In genomic region chr9:15736569-15736968, GRCh38 we compare ENCODE assay signal across 22 cellular contexts.
DNase-seq lines count a peak whose midpoint lies in the region; ATAC-seq, FAIRE-seq and TF ChIP-seq lines count a peak whose summit lies in the region.
"Had no signal": no experiment of that assay in that cellular context is flagged by ENCODE, and none has a peak within 500 bp of the region (broad histone marks: within the 10 kb centered on the region; RNA-seq: fewer than 3 reads in every experiment).

No MANE protein-coding gene starts in this region.

- no peak overlapping the region for H2BK120ac ChIP-seq in IMR-90 (ENCODE audit: low read depth, low read length)

- no peaks in the 10 kb centered on the region for H3K36me3 ChIP-seq in GM23338 (ENCODE audit: insufficient read depth)
- H3K36me3 ChIP-seq in IMR-90 (ENCODE audit: control insufficient read depth, insufficient read depth, low read length): no peaks in the 10 kb centered on the region
- H3K36me3 ChIP-seq in HepG2 (replicated peaks in 1 of 2; ENCODE audit: control insufficient read depth in 1 of 2, insufficient read depth in 2 of 2, low read length in 2 of 2): no peaks in the 10 kb centered on the region

- H4K8ac ChIP-seq in IMR-90 (ENCODE audit: low read depth in 2 of 2, low read length in 2 of 2): no peak overlapping the region

- peak overlapping the region; percentile 60 for H2AK5ac ChIP-seq in IMR-90 (ENCODE audit: low read depth, low read length)

- H2BK20ac ChIP-seq in IMR-90 (ENCODE audit: low read depth, low read length): no peak overlapping the region

- in situ Hi-C loops in IMR-90 (cut with MboI; ENCODE audit: low sequenced_read_pairs): no loop called here
- in situ Hi-C loops in HepG2 (cut with HindIII; ENCODE audit: extremely low pct_ligation_motif_present, low pct_unique_long_range_greater_than_20kb): no loop called here

- POLR2A ChIA-PET in IMR-90 (lab: Charles Lee; ENCODE audit: unreplicated experiment): no interaction called here
- POLR2A ChIA-PET in WTC11 (lab: Charles Lee): no interaction called here
- POLR2A ChIA-PET in HepG2 (lab: Yijun Ruan, JAX): no interaction called here

- H3K27ac Mint-ChIP-seq in GM23338: peak overlapping the region; percentile 68; the same call in 1 of the 2 replicates
- no peak overlapping the region for H3K27ac Mint-ChIP-seq in WTC11
- peak overlapping the region; percentile 33 for H3K27ac Mint-ChIP-seq in progenitor cell of endocrine pancreas
- H3K27ac Mint-ChIP-seq: CD4-positive, alpha-beta memory T cell had no signal

- TF ChIP-seq EP300 in HepG2 (IDR thresholded peaks at IDR 0.05; ENCODE audit: low read depth in 2 of 2, low read length in 2 of 2): no peak
- TF ChIP-seq EP300 in HepG2 (CRISPR knock-in tag; IDR thresholded peaks at IDR 0.05; ENCODE audit: borderline replicate concordance): no peak

- no peaks in the 10 kb centered on the region for H3F3A ChIP-seq in GM23338 (replicated peaks; ENCODE audit: low read depth)

- H3K4me3 Mint-ChIP-seq in GM23338 (no peak overlapping the region), WTC11 (no peak overlapping the region), progenitor cell of endocrine pancreas (ENCODE audit: low read depth) (no peak overlapping the region)
- H3K4me3 Mint-ChIP-seq: CD4-positive, alpha-beta memory T cell had no signal

- H3K27ac ChIP-seq in GM23338 (ENCODE audit: low read depth) (no peak overlapping the region), IMR-90 (ENCODE audit: insufficient read depth, low read length) (no peak overlapping the region), HepG2 (ENCODE audit: extremely low read length, insufficient read depth, low read length) (no peak overlapping the region)
- H3K27ac ChIP-seq: A549 had no signal

- H3K4me1 Mint-ChIP-seq in GM23338: peaks cover 3% of the 10 kb centered on the region; the same call in 2 of the 3 replicates
- peaks cover 2% of the 10 kb centered on the region; the same call in 1 of the 2 replicates for H3K4me1 Mint-ChIP-seq in WTC11
- peaks cover 1% of the 10 kb centered on the region for H3K4me1 Mint-ChIP-seq in progenitor cell of endocrine pancreas (ENCODE audit: low read depth)
- H3K4me1 Mint-ChIP-seq: CD4-positive, alpha-beta memory T cell had no signal

- no peak overlapping the region for H2BK5ac ChIP-seq in IMR-90 (ENCODE audit: low read depth, low read length, poor library complexity, severe bottlenecking)

- no peaks in the 10 kb centered on the region for H3K27me3 ChIP-seq in GM23338 (ENCODE audit: insufficient read depth)
- H3K27me3 ChIP-seq in IMR-90 (ENCODE audit: control insufficient read depth, insufficient read depth, low read length): no peaks in the 10 kb centered on the region
- no peaks in the 10 kb centered on the region for H3K27me3 ChIP-seq in HepG2 (ENCODE audit: control insufficient read depth in 1 of 2, insufficient read depth in 2 of 2, low read length in 2 of 2)

- dilution Hi-C loops in IMR-90 (cut with HindIII; ENCODE audit: low sequenced_read_pairs, unreplicated experiment): no loop called here

- H3K9me3 ChIP-seq in IMR-90 (ENCODE audit: control insufficient read depth, insufficient read depth, low read length) (no peaks in the 10 kb centered on the region), HepG2 (ENCODE audit: low read length) (no peaks in the 10 kb centered on the region)
- H3K9me3 ChIP-seq: A549 had no signal

- no peak for TF ChIP-seq RAD21 in IMR-90 (IDR thresholded peaks at IDR 0.05; ENCODE audit: low read length)
- TF ChIP-seq RAD21 in HepG2 (CRISPR knock-in tag; IDR thresholded peaks at IDR 0.05): no peak

- no peak overlapping the region for H3K23ac ChIP-seq in IMR-90 (ENCODE audit: low read depth, low read length)

- DNase-seq in GM23338 (ENCODE audit: low spot score) (no peak), IMR-90 (no peak), WTC11 (ENCODE audit: low spot score) (no peak), progenitor cell of endocrine pancreas (ENCODE audit: low spot score, unreplicated experiment) (no peak), NCI-H82 (lab: John Stamatoyannopoulos, UW) (no peak), HepG2 (ENCODE audit: low spot score) (no peak), DMS 273 treated with DMSO at 0.1 percent for 48 hours (lab: John Stamatoyannopoulos, UW) (no peak)
- DNase-seq: 8988T; ACHN; C1 segment of cervical spinal cord; Calu3; CD4-positive, alpha-beta memory T cell; COR-L47; DMS79; EL; GDM1; GOT3; HCEC 1CT had no signal

- no peaks in the 10 kb centered on the region for H3K27me3 Mint-ChIP-seq in GM23338 (ENCODE audit: insufficient read depth, low read depth, poor library complexity)
- no peaks in the 10 kb centered on the region for H3K27me3 Mint-ChIP-seq in WTC11 (ENCODE audit: low read depth)
- no peaks in the 10 kb centered on the region for H3K27me3 Mint-ChIP-seq in progenitor cell of endocrine pancreas
- H3K27me3 Mint-ChIP-seq: CD4-positive, alpha-beta memory T cell had no signal

- H3K4me3 ChIP-seq in GM23338 (no peak overlapping the region), IMR-90 (ENCODE audit: insufficient read depth, low read depth, low read length) (no peak overlapping the region), HepG2 (replicated peaks in 1 of 3; ENCODE audit: insufficient read depth in 1 of 3, low read depth in 2 of 3, low read length in 3 of 3) (no peak overlapping the region)
- H3K4me3 ChIP-seq: A549, GM12878 had no signal

- TF ChIP-seq CTCF in GM23338 (conservative IDR thresholded peaks at IDR 0.05; ENCODE audit: low read depth in 2 of 2) (no peak), IMR-90 (conservative IDR thresholded peaks at IDR 0.05; ENCODE audit: low read depth, low read length) (no peak), WTC11 (IDR thresholded peaks at IDR 0.05) (no peak), progenitor cell of endocrine pancreas (IDR thresholded peaks at IDR 0.05; ENCODE audit: unreplicated experiment) (no peak), HepG2 (CRISPR knock-in tag; IDR thresholded peaks at IDR 0.05) (no peak)

- H3K79me2 ChIP-seq in GM23338 (replicated peaks; ENCODE audit: insufficient read depth) (no peaks in the 10 kb centered on the region), HepG2 (ENCODE audit: insufficient read depth, low read length) (no peaks in the 10 kb centered on the region)

- no peak overlapping the region for H3K14ac ChIP-seq in IMR-90 (replicated peaks; ENCODE audit: low read depth, low read length)

- no peak overlapping the region for H3K18ac ChIP-seq in IMR-90 (ENCODE audit: low read depth, low read length)

- H2BK15ac ChIP-seq in IMR-90 (ENCODE audit: low read depth, low read length): 0 out of 3 replicates have a peak overlapping the region, but pooled peaks have one; percentile 60

- BruUV-seq in IMR-90 (replicated peaks; lab: Mats Ljungman, UMichigan): no TSS peak
- no TSS peak for BruUV-seq in HepG2 (replicated peaks; lab: Mats Ljungman, UMichigan)

- H4K20me1 ChIP-seq in GM23338 (replicated peaks; ENCODE audit: insufficient read depth) (no peaks in the 10 kb centered on the region), IMR-90 (ENCODE audit: insufficient read depth, low read length) (no peaks in the 10 kb centered on the region), HepG2 (ENCODE audit: insufficient read depth, low read length) (no peaks in the 10 kb centered on the region)

- H3K4me1 ChIP-seq in GM23338 (ENCODE audit: insufficient read depth): no peaks in the 10 kb centered on the region
- H3K4me1 ChIP-seq in IMR-90 (ENCODE audit: control insufficient read depth, insufficient read depth, low read length): 0 out of 2 replicates have a peak, but pooled peaks cover 1% of the 10 kb centered on the region
- H3K4me1 ChIP-seq in HepG2 (ENCODE audit: insufficient read depth, low read length): peaks cover 20% of the 10 kb centered on the region

- no peaks in the 10 kb centered on the region; the same call in 1 of the 2 replicates for H3K9me1 ChIP-seq in IMR-90 (ENCODE audit: insufficient read depth, low read length)

- H3K9me3 Mint-ChIP-seq in GM23338 (no peaks in the 10 kb centered on the region), WTC11 (0 out of 2 replicates have a peak, but pooled peaks cover 4% of the 10 kb centered on the region), progenitor cell of endocrine pancreas (ENCODE audit: low read depth) (no peaks in the 10 kb centered on the region)
- H3K9me3 Mint-ChIP-seq: CD4-positive, alpha-beta memory T cell had no signal

- no peak overlapping the region for H3K9ac ChIP-seq in IMR-90 (ENCODE audit: low read depth, low read length)
- H3K9ac ChIP-seq in HepG2 (ENCODE audit: insufficient read depth, low read depth, low read length): no peak overlapping the region

- H4K91ac ChIP-seq in IMR-90 (ENCODE audit: insufficient read depth, low read depth, low read length): no peak overlapping the region

- peak overlapping the region; percentile 2; the same call in 1 of the 2 replicates for H3K4ac ChIP-seq in IMR-90 (ENCODE audit: low read depth, low read length)

- ATAC-seq in GM23338 (peak; percentile 75), IMR-90 (ENCODE audit: low read depth) (no peak), WTC11 (peak; percentile 36; the same call in 1 of the 2 replicates), HepG2 (no peak)
- ATAC-seq: GM12878 had no signal

- no peak overlapping the region for H4K5ac ChIP-seq in IMR-90 (ENCODE audit: low read depth, low read length)

- no peak overlapping the region for H2AK9ac ChIP-seq in IMR-90 (replicated peaks; ENCODE audit: low read depth, low read length, poor library complexity)

- no peaks in the 10 kb centered on the region for H3K9me2 ChIP-seq in GM23338 (ENCODE audit: insufficient read depth)

- FAIRE-seq in HepG2 (lab: Jason Lieb, UNC): no peak
- FAIRE-seq: A549, GM12878, GM19239, H54 had no signal

- CTCF ChIA-PET in IMR-90 (lab: Yijun Ruan, JAX): no interaction called here
- CTCF ChIA-PET in WTC11 (lab: Charles Lee): no interaction called here
- CTCF ChIA-PET in HepG2 (lab: Yijun Ruan, JAX; ENCODE audit: low intra/inter-chr PET ratio, low total read pairs): no interaction called here

- H2AFZ ChIP-seq in GM23338 (no peak overlapping the region; the same call in 1 of the 2 replicates), IMR-90 (replicated peaks; ENCODE audit: low read length, poor library complexity) (no peak overlapping the region), HepG2 (ENCODE audit: low read length) (no peak overlapping the region)

- H3K79me1 ChIP-seq in IMR-90 (ENCODE audit: low read depth in 1 of 2, low read length in 2 of 2): no peaks in the 10 kb centered on the region

- H3K4me2 ChIP-seq in GM23338 (no peak overlapping the region), IMR-90 (ENCODE audit: low read depth, low read length) (no peak overlapping the region), HepG2 (ENCODE audit: low read depth, low read length) (no peak overlapping the region)

- intact Hi-C loops in IMR-90 (cut with micrococcal nuclease) (no loop called here), HepG2 (cut with micrococcal nuclease; ENCODE audit: unreplicated experiment) (no loop called here)

- H3K56ac ChIP-seq in IMR-90 (ENCODE audit: extremely low read depth, insufficient read depth, low read length): no peak overlapping the region

- H3K36me3 Mint-ChIP-seq in GM23338 (ENCODE audit: low read depth) (no peaks in the 10 kb centered on the region), WTC11 (no peaks in the 10 kb centered on the region), progenitor cell of endocrine pancreas (ENCODE audit: insufficient read depth) (peaks cover 1% of the 10 kb centered on the region)
- H3K36me3 Mint-ChIP-seq: CD4-positive, alpha-beta memory T cell had no signal

- TF ChIP-seq POLR2A in IMR-90 (IDR thresholded peaks at IDR 0.05; ENCODE audit: low read depth, low read length) (no peak), HepG2 (IDR thresholded peaks at IDR 0.05; ENCODE audit: insufficient read depth in 1 of 2, low read depth in 2 of 2, low read length in 2 of 2) (no peak)

- WGBS in IMR-90 (ENCODE audit: extremely low coverage in 2 of 2, insufficient read length in 1 of 2), 2 experiments: 90% methylated on average over 6 of the region's 6 CpGs; no CpG with 5 or more reads in 1 of the 2 experiments
- whole genome bisulfite sequencing in HepG2 (ENCODE audit: low lambda C conversion rate): 78% methylated on average over 6 of the region's 6 CpGs

Comparison
In these comparisons a context has a peak if more than half of its experiments do, and no peak if none do; other contexts are left out.
1. ATAC-seq: peak in GM23338 (single experiment) and WTC11 (single experiment); none in IMR-90 (single experiment) and HepG2 (single experiment).